22 cellular contexts compared by ENCODE assay signal in the genomic region with DNA sequence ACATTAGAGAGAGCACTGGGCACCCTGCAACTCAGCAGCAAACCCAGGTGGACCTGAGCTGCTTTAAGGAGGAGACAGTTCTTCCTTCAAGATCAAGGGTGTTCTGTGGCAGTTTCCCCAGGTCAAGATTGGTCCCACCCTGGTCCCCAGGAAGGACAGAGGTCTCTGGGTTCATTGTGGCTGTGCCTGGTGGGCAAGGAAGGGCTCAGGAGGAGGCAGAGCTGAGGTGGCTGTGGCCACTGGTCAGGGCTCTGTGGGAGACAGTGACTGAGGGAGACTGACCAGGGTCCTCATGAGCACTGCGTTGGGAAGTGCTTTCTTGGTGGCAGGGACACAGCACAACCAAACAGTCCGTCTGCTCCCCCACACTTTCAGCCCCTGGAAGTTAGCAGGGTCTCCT.
A peak's percentile ranks its signal among the peaks of the same experiment; 100 is the strongest.
DNase-seq lines count a peak whose midpoint lies in the region; ATAC-seq and TF ChIP-seq lines count a peak whose summit lies in the region.
"Had no signal": no experiment of that assay in that cellular context is flagged by ENCODE, and none has a peak within 500 bp of the region (broad histone marks: within the 10 kb centered on the region; RNA-seq: fewer than 3 reads in every experiment).

No MANE protein-coding gene starts in this region.

- ATAC-seq in Right ventricle myocardium superior (ENCODE audit: poor library complexity) = no peak
- no peak for ATAC-seq in lung (ENCODE audit: insufficient read depth, low FRiP score)
- no peak for ATAC-seq in GM18909 (IDR thresholded peaks at IDR 0.05; ENCODE audit: poor library complexity, unreplicated experiment)
- ATAC-seq: A549 had no signal

- no peak for TF ChIP-seq CTCF in lung (IDR thresholded peaks at IDR 0.05; ENCODE audit: control extremely low read depth, extremely low read depth)
- no peak for TF ChIP-seq CTCF in type B pancreatic cell (conservative IDR thresholded peaks at IDR 0.05)

- no peaks in the 10 kb centered on the region for H3K36me3 ChIP-seq in lung (ENCODE audit: control insufficient read depth in 2 of 2, insufficient read depth in 2 of 2, low read length in 2 of 2)
- H3K36me3 ChIP-seq: BE2C; BLaER1 treated with 17β-estradiol and CSF1 and Interleukin-3, amounts not matched to agents 10 nM and 100 nM had no signal

- no peaks in the 10 kb centered on the region for H3K4me1 ChIP-seq in lung (ENCODE audit: control insufficient read depth in 2 of 2, insufficient read depth in 2 of 2, low read length in 2 of 2)
- H3K4me1 ChIP-seq: A549, BE2C had no signal

- H3K4me3 ChIP-seq in lung = no peak overlapping the region
- H3K4me3 ChIP-seq: A549; BLaER1 treated with 17β-estradiol and CSF1 and Interleukin-3, amounts not matched to agents 10 nM and 100 nM; GM23248 had no signal

- peaks cover 0 to 9% of the 10 kb centered on the region in 2 donors for H3K9me3 ChIP-seq in lung (ENCODE audit: control insufficient read depth in 2 of 2, insufficient read depth in 1 of 2, low read length in 1 of 2)
- H3K9me3 ChIP-seq: A549, BE2C had no signal

- no peaks in the 10 kb centered on the region for H3K27me3 Mint-ChIP-seq in type B pancreatic cell
- H3K27me3 Mint-ChIP-seq: CD4-positive, alpha-beta T cell had no signal

- no peaks in the 10 kb centered on the region for H3K27me3 ChIP-seq in lung (ENCODE audit: control insufficient read depth, insufficient read depth)
- H3K27me3 ChIP-seq: BE2C; BLaER1 treated with 17β-estradiol and CSF1 and Interleukin-3, amounts not matched to agents 10 nM and 100 nM had no signal

- intact Hi-C loops in cardiac septum (cut with DNase I) = no loop called here
- intact Hi-C loops in Right ventricle myocardium superior (cut with DNase I) = no loop called here

- H3K9me3 Mint-ChIP-seq in type B pancreatic cell = no peaks in the 10 kb centered on the region
- H3K9me3 Mint-ChIP-seq: CD4-positive, alpha-beta T cell; CD8-positive, alpha-beta memory T cell had no signal

- no peak overlapping the region for H3K4me3 Mint-ChIP-seq in type B pancreatic cell
- H3K4me3 Mint-ChIP-seq: CD14-positive monocyte; CD4-positive, alpha-beta T cell had no signal

- no peaks in the 10 kb centered on the region for H3K36me3 Mint-ChIP-seq in type B pancreatic cell
- H3K36me3 Mint-ChIP-seq: CD14-positive monocyte; CD8-positive, alpha-beta memory T cell had no signal

- DNase-seq in cardiac septum (ENCODE audit: low spot score) (peak; percentile 66), Right ventricle myocardium superior (no peak), lung (ENCODE audit: low spot score) (peak; percentile 16), type B pancreatic cell (ENCODE audit: extremely low spot score, unreplicated experiment) (no peak), GDM1 (lab: John Stamatoyannopoulos, UW) (no peak)
- DNase-seq: 8988T; ACHN; AML-193; BE2C; CD4-positive, alpha-beta T cell; CD8-positive, alpha-beta memory T cell; DMS 273 treated with DMSO at 0.1 percent for 48 hours; DMS79; EL; GF-D8; GM23248; H7; HCEC 1CT had no signal

- H3K27ac ChIP-seq in lung (ENCODE audit: low read depth in 1 of 2, low read length in 1 of 2) = no peak overlapping the region
- H3K27ac ChIP-seq: A549; BLaER1 treated with 17β-estradiol and CSF1 and Interleukin-3, amounts not matched to agents 10 nM and 100 nM; GM23248 had no signal

- WGBS in lung, 2 donors = 91 to 95% methylated on average over 2 of the region's 2 CpGs

- H3K27ac Mint-ChIP-seq in type B pancreatic cell = peak overlapping the region; percentile 39
- H3K27ac Mint-ChIP-seq: CD14-positive monocyte; CD4-positive, alpha-beta T cell; CD8-positive, alpha-beta memory T cell had no signal

- peaks cover 5% of the 10 kb centered on the region for H3K4me1 Mint-ChIP-seq in type B pancreatic cell (ENCODE audit: unreplicated experiment)
- H3K4me1 Mint-ChIP-seq: CD8-positive, alpha-beta memory T cell had no signal

Comparison
In these comparisons a context has a peak if more than half of its experiments do, and no peak if none do; other contexts are left out.
1. DNase-seq: peak in cardiac septum (single experiment) and lung (single experiment); none in Right ventricle myocardium superior (single experiment), type B pancreatic cell (single experiment) and GDM1 (single experiment).